In the genomic region with DNA sequence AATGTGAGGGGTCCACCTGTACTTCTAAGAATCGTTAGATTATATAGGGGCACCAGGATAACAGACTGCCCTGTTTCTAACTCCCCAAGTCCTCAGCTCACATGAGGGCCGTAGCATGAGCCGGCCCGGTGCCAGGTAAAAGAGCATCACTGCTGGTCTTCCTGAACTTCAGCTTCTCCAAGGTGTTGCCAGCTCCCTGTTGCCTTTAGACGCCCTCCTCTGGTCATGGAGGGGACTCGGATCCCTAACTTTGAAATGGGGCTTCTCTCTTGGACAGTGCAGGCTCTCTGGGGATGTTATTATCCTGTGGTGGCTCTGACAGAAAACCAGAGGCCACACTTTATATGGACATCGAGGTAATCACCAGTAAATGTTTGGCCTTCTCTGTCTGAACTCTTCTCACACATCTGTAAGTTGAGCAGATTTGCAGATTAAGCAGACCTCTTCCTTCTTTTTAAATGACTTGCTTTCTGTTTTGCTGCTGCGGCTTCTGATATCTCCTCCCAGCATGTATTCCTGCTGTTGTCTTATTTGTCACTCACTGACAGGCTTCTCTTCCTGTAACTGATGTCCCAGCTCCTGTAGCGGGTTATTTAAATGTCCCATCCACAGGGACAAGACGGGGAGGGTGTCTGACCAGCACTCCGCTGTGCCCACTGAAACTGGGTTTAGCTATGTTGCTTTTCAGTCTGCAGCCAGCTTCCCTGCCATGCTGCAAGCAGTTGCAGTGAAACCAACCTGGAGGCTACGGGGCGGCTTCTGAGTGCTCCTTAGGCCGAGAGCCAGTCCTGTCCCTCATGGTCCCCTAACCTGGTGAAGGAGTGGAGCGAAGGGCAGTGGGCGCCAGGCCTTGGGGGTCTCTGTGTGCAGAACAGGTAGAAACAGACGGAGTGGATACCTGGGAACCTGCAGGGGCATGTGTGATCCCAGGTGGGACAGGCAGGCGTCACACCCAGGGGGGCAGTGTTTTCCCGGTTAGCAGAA, we compare ENCODE assay signal across 8 cellular contexts. TPM values are rescaled to one million over a fixed set of nuclear protein-coding genes. Genes with fewer than 3 reads are reported as not detected.
A peak's percentile ranks its signal among the peaks of the same experiment; 100 is the strongest.
DNase-seq lines count a peak whose midpoint lies in the region; ATAC-seq, FAIRE-seq and TF ChIP-seq lines count a peak whose summit lies in the region.

No MANE protein-coding gene starts in this region.

- H3K9ac ChIP-seq in kidney (ENCODE audit: low read length in 2 of 2), result peak overlapping the region in 1 of 2 donors; percentile 14

- POLR2A ChIA-PET in HEK293 (lab: Yijun Ruan, JAX), result interaction anchor here (1.5 kb wide), 1 partner anchor 71 kb away, joined by 3 read pairs; a partner anchor contains a TSS

- peaks cover 0 to 41% of the 10 kb centered on the region in 2 experiments; a peak in 2 of 3 replicates for H3K36me3 ChIP-seq in HEK293 (ENCODE audit: control insufficient read depth in 2 of 2, insufficient read depth in 1 of 2, low read length in 2 of 2)
- peaks cover 11 to 19% of the 10 kb centered on the region in 2 donors for H3K36me3 ChIP-seq in kidney (ENCODE audit: control insufficient read depth in 1 of 2, insufficient read depth in 2 of 2, low read length in 2 of 2)

- H3K27ac ChIP-seq in HEK293 (ENCODE audit: extremely low read depth, low read depth, low read length) (no peak overlapping the region), kidney (ENCODE audit: low read depth in 2 of 2, low read length in 2 of 2) (no peak overlapping the region)

- DNase-seq in AG09309 (ENCODE audit: low read depth) (no peak), kidney (no peak), urothelium cell line (ENCODE audit: low spot score) (no peak), NCI-H526 treated with DMSO at 0.1 percent for 48 hours (lab: John Stamatoyannopoulos, UW) (no peak)

- no peaks in the 10 kb centered on the region for H3K9me3 Mint-ChIP-seq in activated T-helper 17 cell treated with anti-CD3 and anti-CD28 coated beads, Interleukin-2, amount 50 U/mL, for 72 hours

- H3K9me3 ChIP-seq in HEK293 (ENCODE audit: control insufficient read depth, insufficient read depth, low read depth, low read length), result no peaks in the 10 kb centered on the region
- H3K9me3 ChIP-seq in kidney (ENCODE audit: control insufficient read depth in 1 of 2, low read length in 2 of 2), result no peaks in the 10 kb centered on the region

- no peak overlapping the region for H3K4me3 ChIP-seq in AG09309 (ENCODE audit: control insufficient read depth, low read depth, low read length)
- H3K4me3 ChIP-seq in HEK293 (ENCODE audit: low read depth, low read length), result no peak overlapping the region
- H3K4me3 ChIP-seq in kidney (ENCODE audit: low read length in 2 of 2), result no peak overlapping the region

- peaks cover 68% of the 10 kb centered on the region for H3K4me1 Mint-ChIP-seq in activated T-helper 17 cell treated with anti-CD3 and anti-CD28 coated beads, Interleukin-2, amount 50 U/mL, for 72 hours

- TF ChIP-seq CTCF in AG09309 (IDR thresholded peaks at IDR 0.05; ENCODE audit: control insufficient read depth, insufficient read depth, low read depth, low read length, missing control alignments), result peak; percentile 38
- TF ChIP-seq CTCF in HEK293 (tag by site-specific recombination; IDR thresholded peaks at IDR 0.05), result no peak
- peak; percentile 26 for TF ChIP-seq CTCF in kidney (IDR thresholded peaks at IDR 0.05; ENCODE audit: borderline replicate concordance, extremely low read depth, insufficient read depth)

- CTCF ChIA-PET in HEK293 (lab: Yijun Ruan, JAX), result interaction anchor here (0.6 to 2.3 kb wide), 8 partner anchors 10 to 224 kb away, joined by 3 to 16 read pairs (median 4); no protein-coding TSS in a partner anchor

- no peaks in the 10 kb centered on the region for H3K27me3 Mint-ChIP-seq in activated T-helper 17 cell treated with anti-CD3 and anti-CD28 coated beads, Interleukin-2, amount 50 U/mL, for 72 hours

- intact Hi-C loops in kidney (cut with DNase I), result no loop called here

- ATAC-seq in activated T-helper 17 cell treated with anti-CD3 and anti-CD28 coated beads, Interleukin-2, amount 50 U/mL, for 72 hours (replicated peaks), result no peak
- ATAC-seq in HG03521 (IDR thresholded peaks at IDR 0.05; ENCODE audit: unreplicated experiment), result no peak
- no peak for ATAC-seq in GM19324 (IDR thresholded peaks at IDR 0.05; ENCODE audit: low FRiP score, unreplicated experiment)

- H3K4me1 ChIP-seq in HEK293 (ENCODE audit: control insufficient read depth, insufficient read depth, low read length), result 0 out of 2 replicates have a peak, but pooled peaks cover 2% of the 10 kb centered on the region
- peaks cover 5 to 8% of the 10 kb centered on the region in 2 donors for H3K4me1 ChIP-seq in kidney (ENCODE audit: control insufficient read depth in 1 of 2, insufficient read depth in 1 of 2, low read depth in 1 of 2, low read length in 2 of 2)

- H3K27ac Mint-ChIP-seq in activated T-helper 17 cell treated with anti-CD3 and anti-CD28 coated beads, Interleukin-2, amount 50 U/mL, for 72 hours, result peak overlapping the region; percentile 95

- peak overlapping the region; percentile 69 for H3K4me3 Mint-ChIP-seq in activated T-helper 17 cell treated with anti-CD3 and anti-CD28 coated beads, Interleukin-2, amount 50 U/mL, for 72 hours

- peaks cover 81% of the 10 kb centered on the region for H3K36me3 Mint-ChIP-seq in activated T-helper 17 cell treated with anti-CD3 and anti-CD28 coated beads, Interleukin-2, amount 50 U/mL, for 72 hours (ENCODE audit: low read depth)

- FAIRE-seq in kidney (lab: Jason Lieb, UNC) (no peak), urothelium cell line (lab: Jason Lieb, UNC) (no peak)

TF ChIP-seq in HEK293, 187 proteins besides CTCF, POLR2A, EP300 and RAD21:
- TF ChIP-seq ZNF660 (tag by site-specific recombination; IDR thresholded peaks at IDR 0.05), result 0 out of 2 replicates have a peak, but pooled peaks have one; percentile 49
- TF ChIP-seq ZNF654 (tag by site-specific recombination; IDR thresholded peaks at IDR 0.05; ENCODE audit: low read depth), result peak; percentile 19; the same call in 1 of the 2 replicates
- TF ChIP-seq ZNF394 (tag by site-specific recombination; IDR thresholded peaks at IDR 0.05; ENCODE audit: borderline replicate concordance), result peak; percentile 51; the same call in 1 of the 2 replicates
- no peak for TF ChIP-seq YY2 (tag by site-specific recombination; IDR thresholded peaks at IDR 0.05)
- peak; percentile 63 for TF ChIP-seq FEZF1 (tag by site-specific recombination; IDR thresholded peaks at IDR 0.05)

RNA-seq across cellular contexts. Expression of a gene that starts 39.2 kb away (rescaled TPM):
- 1 to 10 TPM; 4.1 to 4.5 TPM for total RNA-seq in activated T-helper 17 cell treated with anti-CD3 and anti-CD28 coated beads, Interleukin-2, amount 50 U/mL, for 72 hours
- total RNA-seq in kidney, result 3.7 TPM
- 1.4 TPM for polyA plus RNA-seq in kidney (ENCODE audit: insufficient read depth, low read depth, low replicate concordance)

RNA-seq across cellular contexts. Expression of a gene that starts 39.9 kb away (rescaled TPM):
- total RNA-seq in activated T-helper 17 cell treated with anti-CD3 and anti-CD28 coated beads, Interleukin-2, amount 50 U/mL, for 72 hours, result 100 to 1,000 TPM; 276 to 397 TPM
- total RNA-seq in kidney, result 328 TPM
- 627 TPM for polyA plus RNA-seq in kidney (ENCODE audit: insufficient read depth, low read depth, low replicate concordance)

RNA-seq across cellular contexts. Expression of a gene that starts 52.6 kb away (rescaled TPM):
- total RNA-seq in activated T-helper 17 cell treated with anti-CD3 and anti-CD28 coated beads, Interleukin-2, amount 50 U/mL, for 72 hours, result 10 to 100 TPM in 1 of 2 donors, 1 to 10 TPM in 1; 6.7 to 10.3 TPM
- total RNA-seq in kidney, result 3.7 TPM
- 3.1 TPM for polyA plus RNA-seq in kidney (ENCODE audit: insufficient read depth, low read depth, low replicate concordance)
